Comparison of ENCODE assay signal across 23 cellular contexts in the genomic region with DNA sequence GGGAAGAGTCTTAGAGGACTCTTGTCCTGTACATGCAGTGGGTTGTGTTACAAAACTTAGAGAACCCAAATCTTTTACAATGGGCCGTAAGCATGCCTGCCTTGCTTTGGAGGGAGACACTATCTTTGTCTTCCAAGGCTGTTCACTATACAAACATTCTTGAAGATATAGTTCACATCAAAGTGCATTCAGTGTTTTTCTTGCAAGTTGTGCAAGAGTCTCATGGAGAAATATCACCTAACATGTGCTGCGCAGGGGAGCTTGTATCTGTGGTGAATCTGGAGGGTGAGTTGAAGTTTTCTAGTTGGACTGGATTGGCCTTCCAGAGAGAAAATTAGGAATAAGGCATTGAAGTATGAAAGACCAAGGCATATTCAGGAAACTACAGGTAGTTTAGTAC. TPM values are rescaled to one million over a fixed set of nuclear protein-coding genes. Genes with fewer than 3 reads are reported as not detected.
"Had no signal": no experiment of that assay in that cellular context is flagged by ENCODE, and none has a peak within 500 bp of the region (broad histone marks: within the 10 kb centered on the region; RNA-seq: fewer than 3 reads in every experiment).

No MANE protein-coding gene starts in this region.

- H3K9me3 ChIP-seq: colonic mucosa, esophagus squamous epithelium, gastrocnemius medialis, heart right ventricle, left lung, lower lobe of right lung, mucosa of descending colon had no signal

- DNase-seq: colonic mucosa; cortex of kidney; effector CD8-positive, alpha-beta T cell; effector memory CD8-positive, alpha-beta T cell; endodermal cell; erythroblast; esophagus squamous epithelium; foreskin melanocyte; gastrocnemius medialis; glutamatergic neuron; head of caudate nucleus; heart right ventricle; hippocampal formation; left cardiac atrium; left lung; left ventricle myocardium superior; lower lobe of right lung; mesenchymal stem cell; mucosa of descending colon; naive B cell had no signal

- H3K27ac ChIP-seq: colonic mucosa, epithelial cell of prostate, esophagus squamous epithelium, gastrocnemius medialis, heart right ventricle, left lung, lower lobe of right lung had no signal

- ATAC-seq: effector memory CD8-positive, alpha-beta T cell; esophagus mucosa; gastrocnemius medialis; heart right ventricle; left cardiac atrium; left lung; left ventricle myocardium superior; lower lobe of right lung; mucosa of descending colon had no signal

- H3K4me1 ChIP-seq: colonic mucosa, esophagus squamous epithelium, gastrocnemius medialis, heart right ventricle, left lung, lower lobe of right lung had no signal

- H3K36me3 ChIP-seq: colonic mucosa, esophagus squamous epithelium, gastrocnemius medialis, heart right ventricle, left lung, lower lobe of right lung had no signal

- H3K27me3 ChIP-seq: colonic mucosa, esophagus squamous epithelium, gastrocnemius medialis, left lung had no signal

- H3K4me3 ChIP-seq: colonic mucosa, esophagus squamous epithelium, gastrocnemius medialis, heart right ventricle, left lung, lower lobe of right lung, mucosa of descending colon had no signal

RNA-seq across cellular contexts. Expression of gene PRTG, which starts 7.8 kb away (rescaled TPM):
- polyA plus RNA-seq: keratinocyte had no signal
